ENCODE assay signal across 10 cellular contexts in genomic region chrX:105837227-105837626, GRCh38. TPM values are rescaled to one million over a fixed set of nuclear protein-coding genes. Genes with fewer than 3 reads are reported as not detected.
DNase-seq lines count a peak whose midpoint lies in the region; ATAC-seq and TF ChIP-seq lines count a peak whose summit lies in the region.
"Had no signal": no experiment of that assay in that cellular context is flagged by ENCODE, and none has a peak within 500 bp of the region (broad histone marks: within the 10 kb centered on the region; RNA-seq: fewer than 3 reads in every experiment).

No MANE protein-coding gene starts in this region.

- no peaks in the 10 kb centered on the region for H3K4me1 Mint-ChIP-seq in WTC11
- H3K4me1 Mint-ChIP-seq: activated CD8-positive, alpha-beta memory T cell treated with anti-CD3 and anti-CD28 coated beads, Interleukin-2, amount 10 ng/mL, durations not matched to agents 7 days and 5 days had no signal

- H3K36me3 Mint-ChIP-seq in WTC11: no peaks in the 10 kb centered on the region
- H3K36me3 Mint-ChIP-seq: activated CD8-positive, alpha-beta memory T cell treated with anti-CD3 and anti-CD28 coated beads, Interleukin-2, amount 10 ng/mL, durations not matched to agents 7 days and 5 days had no signal

- intact Hi-C loops in mammary epithelial cell (cut with micrococcal nuclease): no loop called here
- intact Hi-C loops in esophagus muscularis mucosa (cut with DNase I): no loop called here

- peaks cover 2% of the 10 kb centered on the region for H3K27me3 ChIP-seq in mammary epithelial cell (ENCODE audit: insufficient read depth, low read length)
- no peaks in the 10 kb centered on the region for H3K27me3 ChIP-seq in smooth muscle cell (ENCODE audit: low read depth)
- no peaks in the 10 kb centered on the region for H3K27me3 ChIP-seq in esophagus muscularis mucosa

- H3K36me3 ChIP-seq in mammary epithelial cell (ENCODE audit: insufficient read depth, low read length): no peaks in the 10 kb centered on the region
- no peaks in the 10 kb centered on the region for H3K36me3 ChIP-seq in smooth muscle cell (ENCODE audit: low read depth)
- no peaks in the 10 kb centered on the region for H3K36me3 ChIP-seq in esophagus muscularis mucosa

- H3K79me2 ChIP-seq in mammary epithelial cell (ENCODE audit: insufficient read depth, low read length) (no peaks in the 10 kb centered on the region), smooth muscle cell (ENCODE audit: low read depth) (no peaks in the 10 kb centered on the region)

- H3K27ac Mint-ChIP-seq in WTC11: no peak overlapping the region
- H3K27ac Mint-ChIP-seq: activated CD8-positive, alpha-beta memory T cell treated with anti-CD3 and anti-CD28 coated beads, Interleukin-2, amount 10 ng/mL, durations not matched to agents 7 days and 5 days had no signal

- peaks cover 4% of the 10 kb centered on the region for H3K4me1 ChIP-seq in mammary epithelial cell (ENCODE audit: insufficient read depth, low read length)
- H3K4me1 ChIP-seq in smooth muscle cell (ENCODE audit: low read depth): no peaks in the 10 kb centered on the region
- H3K4me1 ChIP-seq in esophagus muscularis mucosa: peaks cover 0 to 8% (median 4%) of the 10 kb centered on the region in 4 donors

- H3K9ac ChIP-seq in mammary epithelial cell (ENCODE audit: insufficient read depth, low read length) (no peak overlapping the region), smooth muscle cell (ENCODE audit: low read depth) (no peak overlapping the region)

- TF ChIP-seq POLR2A in esophagus muscularis mucosa (IDR thresholded peaks at IDR 0.05; ENCODE audit: low read depth): no peak

- H3K4me3 ChIP-seq in mammary epithelial cell (replicated peaks in 1 of 3; ENCODE audit: insufficient read depth in 1 of 3, low read depth in 2 of 3, low read length in 3 of 3): no peak overlapping the region
- H3K4me3 ChIP-seq in smooth muscle cell: no peak overlapping the region
- H3K4me3 ChIP-seq in esophagus muscularis mucosa: no peak overlapping the region

- H4K20me1 ChIP-seq in mammary epithelial cell (ENCODE audit: insufficient read depth, low read length) (no peaks in the 10 kb centered on the region), smooth muscle cell (ENCODE audit: low read depth) (no peaks in the 10 kb centered on the region)

- CTCF ChIA-PET in mammary epithelial cell (lab: Charles Lee; ENCODE audit: low non-redundant PET): interaction anchor here (0.6 kb wide), 1 partner anchor 41 kb away, joined by 6 read pairs; no protein-coding TSS in a partner anchor
- CTCF ChIA-PET in WTC11 (lab: Charles Lee): no interaction called here

- TF ChIP-seq EP300 in esophagus muscularis mucosa (IDR thresholded peaks at IDR 0.05): no peak

- no peak overlapping the region for H3K27ac ChIP-seq in mammary epithelial cell (ENCODE audit: insufficient read depth, low read depth, low read length)
- peak overlapping the region; percentile 68 for H3K27ac ChIP-seq in smooth muscle cell (ENCODE audit: low read depth)
- H3K27ac ChIP-seq in esophagus muscularis mucosa (replicated peaks in 1 of 4): no peak overlapping the region

- no peaks in the 10 kb centered on the region; the same call in 1 of the 2 replicates for H3K27me3 Mint-ChIP-seq in WTC11 (ENCODE audit: low read depth)
- H3K27me3 Mint-ChIP-seq: activated CD8-positive, alpha-beta memory T cell treated with anti-CD3 and anti-CD28 coated beads, Interleukin-2, amount 10 ng/mL, durations not matched to agents 7 days and 5 days had no signal

- no peak overlapping the region for H2AFZ ChIP-seq in mammary epithelial cell (ENCODE audit: low read depth, low read length)
- H2AFZ ChIP-seq in smooth muscle cell (ENCODE audit: low read depth): peak overlapping the region; percentile 54

- H3K4me3 Mint-ChIP-seq in WTC11: no peak overlapping the region
- H3K4me3 Mint-ChIP-seq: activated CD8-positive, alpha-beta memory T cell treated with anti-CD3 and anti-CD28 coated beads, Interleukin-2, amount 10 ng/mL, durations not matched to agents 7 days and 5 days had no signal

- BruUV-seq in mammary epithelial cell (replicated peaks; lab: Mats Ljungman, UMichigan): no TSS peak

- DNase-seq in NCI-H446 treated with DMSO at 0.1 percent for 48 hours (lab: John Stamatoyannopoulos, UW) (peak; percentile 69), mammary epithelial cell (peak; percentile 77), hypothalamus (lab: John Stamatoyannopoulos, UW) (peak in 28 of 51 donors; percentile 0 to 35 (median 6)), smooth muscle cell (lab: John Stamatoyannopoulos, UW; ENCODE audit: unreplicated experiment) (peak; percentile 0), esophagus muscularis mucosa (ENCODE audit: extremely low spot score) (no peak), WTC11 (ENCODE audit: low spot score) (no peak), NCI-H2227 (lab: John Stamatoyannopoulos, UW; ENCODE audit: unreplicated experiment) (no peak)
- no peak for DNase-seq in activated CD8-positive, alpha-beta memory T cell treated with anti-CD3 and anti-CD28 coated beads, Interleukin-2, amount 50 U/mL, for 4 hours
- DNase-seq: activated CD8-positive, alpha-beta memory T cell treated with anti-CD3 and anti-CD28 coated beads, Interleukin-2, amount 10 ng/mL, durations not matched to agents 7 days and 5 days; GF-D8 had no signal

- dilution Hi-C loops in mammary epithelial cell (cut with HindIII; ENCODE audit: low sequenced_read_pairs): no loop called here

- H3K4me2 ChIP-seq in mammary epithelial cell (ENCODE audit: insufficient read depth, low read depth, low read length) (peak overlapping the region; percentile 36), smooth muscle cell (peak overlapping the region; percentile 55)

- ATAC-seq in WTC11: no peak
- ATAC-seq: activated CD8-positive, alpha-beta memory T cell treated with anti-CD3 and anti-CD28 coated beads, Interleukin-2, amount 10 ng/mL, durations not matched to agents 7 days and 5 days had no signal

- no peaks in the 10 kb centered on the region for H3K9me3 Mint-ChIP-seq in WTC11

- POLR2A ChIA-PET in WTC11 (lab: Charles Lee): interaction anchor here (1.0 kb wide), 1 partner anchor 15 kb away, joined by 3 read pairs; the partner anchor contains the start of gene NRK

- no peak for TF ChIP-seq CTCF in mammary epithelial cell (conservative IDR thresholded peaks at IDR 0.05 in 1 of 2, IDR thresholded peaks at IDR 0.05 in 1 of 2; ENCODE audit: extremely low read depth in 1 of 2, insufficient read depth in 1 of 2, low read depth in 1 of 2, low read length in 2 of 2)
- TF ChIP-seq CTCF in smooth muscle cell (IDR thresholded peaks at IDR 0.05; ENCODE audit: borderline replicate concordance, insufficient read depth, poor library complexity, severe bottlenecking): no peak
- no peak for TF ChIP-seq CTCF in esophagus muscularis mucosa (IDR thresholded peaks at IDR 0.05)
- TF ChIP-seq CTCF in WTC11 (IDR thresholded peaks at IDR 0.05): no peak

- H3F3A ChIP-seq in smooth muscle cell (ENCODE audit: low read depth): no peaks in the 10 kb centered on the region

- H3K9me3 ChIP-seq in mammary epithelial cell (replicated peaks; ENCODE audit: insufficient read depth, low read length) (no peaks in the 10 kb centered on the region), smooth muscle cell (replicated peaks; ENCODE audit: low read depth) (no peaks in the 10 kb centered on the region), esophagus muscularis mucosa (no peaks in the 10 kb centered on the region)

- in situ Hi-C loops in mammary epithelial cell (cut with MboI; ENCODE audit: low sequenced_read_pairs in 2 of 2): no loop called here

- WGBS in mammary epithelial cell (ENCODE audit: low coverage, missing lambda C conversion rate): 18% methylated on average over 2 of the region's 2 CpGs
- WGBS in smooth muscle cell (ENCODE audit: low lambda C conversion rate): 38% methylated on average over 2 of the region's 2 CpGs
- 19% methylated on average over 2 of the region's 2 CpGs for WGBS in esophagus muscularis mucosa

TF ChIP-seq in WTC11, 78 proteins besides CTCF, POLR2A, EP300 and RAD21 (continues in another document):
- TF ChIP-seq JUN (CRISPR knock-in tag; IDR thresholded peaks at IDR 0.05): no peak
- no peak for TF ChIP-seq ARID4B (CRISPR knock-in tag; IDR thresholded peaks at IDR 0.05; ENCODE audit: borderline replicate concordance)
- no peak for TF ChIP-seq HMGA2 (CRISPR knock-in tag; IDR thresholded peaks at IDR 0.05)
- TF ChIP-seq ATF1 (CRISPR knock-in tag; IDR thresholded peaks at IDR 0.05): no peak
- no peak for TF ChIP-seq ESRRA (CRISPR knock-in tag; IDR thresholded peaks at IDR 0.05; ENCODE audit: borderline replicate concordance)
- no peak for TF ChIP-seq ZNF317 (CRISPR knock-in tag; IDR thresholded peaks at IDR 0.05; ENCODE audit: borderline replicate concordance, low read depth)

RNA-seq across cellular contexts. Expression of gene NRK, which starts 14.9 kb away (rescaled TPM):
- 1 to 10 TPM in 1 of 2 donors, not detected in 1; 1.5 TPM for total RNA-seq in mammary epithelial cell
- polyA plus RNA-seq in mammary epithelial cell: 0.54 TPM
- polyA minus RNA-seq in mammary epithelial cell: 2.0 TPM
- total RNA-seq in smooth muscle cell: 1.8 and 4.0 TPM in 2 replicates
- polyA plus RNA-seq in smooth muscle cell: 0.55 and 1.7 TPM in 2 replicates
- 10 to 100 TPM in 1 of 4 donors, 1 to 10 TPM in 3; 2.7 to 10.8 (median 5.8) TPM for total RNA-seq in esophagus muscularis mucosa
- 3.1 to 5.7 TPM (median 4.9 TPM) in 3 replicates for total RNA-seq in WTC11 (2021)
- total RNA-seq: activated CD8-positive, alpha-beta memory T cell treated with anti-CD3 and anti-CD28 coated beads, Interleukin-2, amount 10 ng/mL, durations not matched to agents 7 days and 5 days had no signal

Comparison
In these comparisons a context has a peak if more than half of its experiments do, and no peak if none do; other contexts are left out.
1. DNase-seq: peak in NCI-H446 treated with DMSO at 0.1 percent for 48 hours (single experiment), mammary epithelial cell (single experiment), hypothalamus (28 of 51) and smooth muscle cell (single experiment); none in esophagus muscularis mucosa (single experiment), WTC11 (single experiment), activated CD8-positive, alpha-beta memory T cell treated with anti-CD3 and anti-CD28 coated beads, Interleukin-2, amount 50 U/mL, for 4 hours (single experiment) and NCI-H2227 (single experiment).